18 cellular contexts compared by ENCODE assay signal in the genomic region with DNA sequence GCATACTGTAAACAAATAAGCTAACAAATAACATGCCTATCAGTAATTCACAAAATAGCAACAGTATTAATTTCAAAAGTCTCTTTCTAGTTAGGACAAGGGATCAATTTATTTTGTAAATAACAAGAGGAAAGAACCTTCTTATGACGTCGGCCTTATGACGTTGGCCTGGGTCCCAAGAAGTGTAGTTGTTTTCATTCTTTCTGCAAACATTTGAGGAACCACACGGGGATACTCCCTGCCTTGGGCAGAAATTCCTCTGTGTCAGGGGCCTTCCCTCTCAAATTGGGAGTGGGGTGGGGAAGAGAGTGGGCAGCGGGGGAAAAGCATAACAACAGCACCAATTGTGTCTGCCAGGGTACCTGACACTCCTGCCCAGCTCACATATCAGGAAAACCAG. TPM values are rescaled to one million over a fixed set of nuclear protein-coding genes. Genes with fewer than 3 reads are reported as not detected.
DNase-seq lines count a peak whose midpoint lies in the region; ATAC-seq, FAIRE-seq and TF ChIP-seq lines count a peak whose summit lies in the region.
"Had no signal": no experiment of that assay in that cellular context is flagged by ENCODE, and none has a peak within 500 bp of the region (broad histone marks: within the 10 kb centered on the region; RNA-seq: fewer than 3 reads in every experiment).

No MANE protein-coding gene starts in this region.

- intact Hi-C loops in HCT116 (cut with micrococcal nuclease) (no loop called here), HepG2 (cut with micrococcal nuclease; ENCODE audit: unreplicated experiment) (loop anchor here (10.0 kb wide), 1 partner anchor 573 kb away; no protein-coding TSS in a partner anchor), A673 (cut with micrococcal nuclease; ENCODE audit: unreplicated experiment) (no loop called here)

- H3K27me3 ChIP-seq in HCT116 (ENCODE audit: insufficient read depth, low read length) (no peaks in the 10 kb centered on the region), brain microvascular endothelial cell (replicated peaks) (no peaks in the 10 kb centered on the region), HepG2 (ENCODE audit: control insufficient read depth in 1 of 2, insufficient read depth in 2 of 2, low read length in 2 of 2) (peaks cover 0 to 3% of the 10 kb centered on the region in 2 experiments; a peak in 1 of 5 replicates), smooth muscle cell (ENCODE audit: low read depth) (no peaks in the 10 kb centered on the region), A673 (replicated peaks; ENCODE audit: insufficient read depth, low read depth, low read length, poor library complexity) (peaks cover 25% of the 10 kb centered on the region)

- H3K4me1 ChIP-seq in HCT116 (ENCODE audit: control insufficient read depth in 1 of 2, insufficient read depth in 2 of 2, low read length in 2 of 2) (peaks cover 14 to 18% of the 10 kb centered on the region in 2 experiments; a peak in 3 of 4 replicates), HepG2 (ENCODE audit: insufficient read depth, low read length) (peaks cover 44% of the 10 kb centered on the region), smooth muscle cell (ENCODE audit: low read depth) (no peaks in the 10 kb centered on the region), A673 (ENCODE audit: insufficient read depth, low read length, poor library complexity, severe bottlenecking) (no peaks in the 10 kb centered on the region)

- H4K20me1 ChIP-seq in HCT116 (ENCODE audit: insufficient read depth) (no peaks in the 10 kb centered on the region), HepG2 (ENCODE audit: insufficient read depth, low read length) (no peaks in the 10 kb centered on the region), smooth muscle cell (ENCODE audit: low read depth) (no peaks in the 10 kb centered on the region)

- FAIRE-seq in HepG2 (lab: Jason Lieb, UNC): no peak
- FAIRE-seq: RCC 7860 had no signal

- POLR2A ChIA-PET in HCT116 (lab: Charles Lee) (no interaction called here), HepG2 (lab: Yijun Ruan, JAX) (no interaction called here), A673 (lab: Charles Lee; ENCODE audit: low non-redundant PET) (no interaction called here)

- TF ChIP-seq CTCF in HCT116 (IDR thresholded peaks at IDR 0.05 in 2 of 3, conservative IDR thresholded peaks at IDR 0.05 in 1 of 3; ENCODE audit: borderline replicate concordance in 1 of 3, insufficient read depth in 1 of 3, low read depth in 2 of 3, low read length in 2 of 3) (no peak), brain microvascular endothelial cell (IDR thresholded peaks at IDR 0.05; ENCODE audit: low read depth, low read length, missing control alignments) (no peak), HepG2 (CRISPR knock-in tag; IDR thresholded peaks at IDR 0.05) (no peak), smooth muscle cell (IDR thresholded peaks at IDR 0.05; ENCODE audit: borderline replicate concordance, insufficient read depth, poor library complexity, severe bottlenecking) (no peak), A673 (conservative IDR thresholded peaks at IDR 0.05; ENCODE audit: low read depth, low read length) (no peak)

- no peaks in the 10 kb centered on the region for H3K9me2 ChIP-seq in HCT116 (ENCODE audit: insufficient read depth)

- CTCF ChIA-PET in HCT116 (lab: Charles Lee): no interaction called here
- CTCF ChIA-PET in HepG2 (lab: Yijun Ruan, JAX; ENCODE audit: low intra/inter-chr PET ratio, low total read pairs): no interaction called here
- CTCF ChIA-PET in A673 (lab: Charles Lee): no interaction called here

- H3K36me3 ChIP-seq in HCT116 (ENCODE audit: control insufficient read depth in 1 of 2, insufficient read depth in 2 of 2, low read length in 2 of 2): no peaks in the 10 kb centered on the region
- no peaks in the 10 kb centered on the region for H3K36me3 ChIP-seq in brain microvascular endothelial cell (replicated peaks)
- no peaks in the 10 kb centered on the region for H3K36me3 ChIP-seq in HepG2 (replicated peaks in 1 of 2; ENCODE audit: control insufficient read depth in 1 of 2, insufficient read depth in 2 of 2, low read length in 2 of 2)
- H3K36me3 ChIP-seq in smooth muscle cell (ENCODE audit: low read depth): no peaks in the 10 kb centered on the region
- H3K36me3 ChIP-seq in A673 (ENCODE audit: insufficient read depth, low read length, poor library complexity, severe bottlenecking): no peaks in the 10 kb centered on the region
- H3K36me3 ChIP-seq: gastroesophageal sphincter had no signal

- BruUV-seq in HCT116 (replicated peaks; lab: Mats Ljungman, UMichigan) (no TSS peak), HepG2 (replicated peaks; lab: Mats Ljungman, UMichigan) (TSS peak; percentile 69), A673 (replicated peaks; lab: Mats Ljungman, UMichigan) (no TSS peak)

- TF ChIP-seq EP300 in HepG2 (IDR thresholded peaks at IDR 0.05; ENCODE audit: low read depth in 2 of 2, low read length in 2 of 2) (no peak), HepG2 (CRISPR knock-in tag; IDR thresholded peaks at IDR 0.05; ENCODE audit: borderline replicate concordance) (no peak)

- no peaks in the 10 kb centered on the region for H3K79me2 ChIP-seq in HCT116 (ENCODE audit: insufficient read depth, low read length)
- peaks cover 11% of the 10 kb centered on the region for H3K79me2 ChIP-seq in HepG2 (ENCODE audit: insufficient read depth, low read length)
- no peaks in the 10 kb centered on the region for H3K79me2 ChIP-seq in smooth muscle cell (ENCODE audit: low read depth)

- RAD21 ChIA-PET in HCT116 (lab: Charles Lee; ENCODE audit: low non-redundant PET in 1 of 2, low total read pairs in 2 of 2, uncharacterized antibody in 2 of 2, unreplicated experiment in 2 of 2): no interaction called here

- DNase-seq in HCT116 (ENCODE audit: low read depth, low spot score): no peak
- peak; percentile 38 for DNase-seq in brain microvascular endothelial cell
- DNase-seq in HepG2 (ENCODE audit: low spot score): no peak
- DNase-seq in smooth muscle cell (lab: John Stamatoyannopoulos, UW; ENCODE audit: unreplicated experiment): no peak
- DNase-seq in A673 (ENCODE audit: low spot score): no peak
- no peak for DNase-seq in NCI-H1694 treated with DMSO at 0.1 percent for 48 hours (lab: John Stamatoyannopoulos, UW)
- no peak for DNase-seq in KBM-7
- DNase-seq: activated CD8-positive, alpha-beta T cell treated with anti-CD3 and anti-CD28 coated beads, Interleukin-2, amount 10 ng/mL, durations not matched to agents 7 days and 5 days; activated gamma-delta T cell treated with Interleukin-2 at 50 U/mL for 16 hours; cerebellar nuclear complex; HFFc6; NCI-H1105; NCI-H510A; stimulated activated CD4-positive, alpha-beta T cell treated with anti-CD3 and anti-CD28 coated beads, Interleukin-4, amount 100 ng/mL, for 1 hour; stimulated activated naive B cell treated with anti-CD40 and anti-IgM and Interleukin-4, amounts not matched to agents 10 μg/mL and 1 μg/mL and 100 μg/mL, for 72 hours had no signal

- H2AFZ ChIP-seq in HCT116 (ENCODE audit: low read depth, low read length, poor library complexity, severe bottlenecking) (no peak overlapping the region), HepG2 (ENCODE audit: low read length) (no peak overlapping the region), smooth muscle cell (ENCODE audit: low read depth) (no peak overlapping the region)

- no peak for TF ChIP-seq RAD21 in HCT116 (IDR thresholded peaks at IDR 0.05; ENCODE audit: low read depth)
- TF ChIP-seq RAD21 in HepG2 (CRISPR knock-in tag; IDR thresholded peaks at IDR 0.05): no peak

- H3K27ac ChIP-seq in HCT116 (ENCODE audit: low read depth, low read length) (no peak overlapping the region), brain microvascular endothelial cell (no peak overlapping the region), HepG2 (ENCODE audit: extremely low read length, insufficient read depth, low read length) (no peak overlapping the region), smooth muscle cell (ENCODE audit: low read depth) (no peak overlapping the region), A673 (ENCODE audit: low read depth, low read length, poor library complexity, severe bottlenecking) (no peak overlapping the region)
- H3K27ac ChIP-seq: gastroesophageal sphincter had no signal

- TF ChIP-seq POLR2A in HCT116 (IDR thresholded peaks at IDR 0.05; ENCODE audit: borderline replicate concordance, extremely low read depth, insufficient read depth, insufficient read length) (no peak), HepG2 (IDR thresholded peaks at IDR 0.05; ENCODE audit: insufficient read depth in 1 of 2, low read depth in 2 of 2, low read length in 2 of 2) (no peak)

- in situ Hi-C loops in brain microvascular endothelial cell (cut with HindIII; ENCODE audit: low pct_ligation_motif_present, low sequenced_read_pairs): no loop called here
- in situ Hi-C loops in HepG2 (cut with HindIII; ENCODE audit: extremely low pct_ligation_motif_present, low pct_unique_long_range_greater_than_20kb): no loop called here
- in situ Hi-C loops in KBM-7 (cut with MboI; ENCODE audit: low pct_unique_long_range_greater_than_20kb, low sequenced_read_pairs): loop anchor here (25.0 kb wide), 1 partner anchor 271 kb away; no protein-coding TSS in a partner anchor

- H3F3A ChIP-seq in smooth muscle cell (ENCODE audit: low read depth): peaks cover 9% of the 10 kb centered on the region

- H3K4me2 ChIP-seq in HCT116 (ENCODE audit: low read length): peak overlapping the region; percentile 82
- H3K4me2 ChIP-seq in HepG2 (ENCODE audit: low read depth, low read length): peak overlapping the region; percentile 76
- peak overlapping the region; percentile 86 for H3K4me2 ChIP-seq in smooth muscle cell

- WGBS in HepG2 (ENCODE audit: low lambda C conversion rate): 16% methylated on average over 5 of the region's 5 CpGs
- WGBS in smooth muscle cell (ENCODE audit: low lambda C conversion rate): 65% methylated on average over 5 of the region's 5 CpGs

- H3K9me3 ChIP-seq in HCT116 (ENCODE audit: control insufficient read depth in 1 of 2, insufficient read depth in 1 of 2, low read depth in 1 of 2, low read length in 2 of 2): no peaks in the 10 kb centered on the region
- H3K9me3 ChIP-seq in HepG2 (ENCODE audit: low read length): no peaks in the 10 kb centered on the region
- H3K9me3 ChIP-seq in smooth muscle cell (replicated peaks; ENCODE audit: low read depth): no peaks in the 10 kb centered on the region
- H3K9me3 ChIP-seq in A673 (ENCODE audit: low read depth, low read length, poor library complexity, severe bottlenecking): no peaks in the 10 kb centered on the region
- H3K9me3 ChIP-seq: gastroesophageal sphincter had no signal

- ATAC-seq in HCT116: no peak
- no peak for ATAC-seq in HepG2
- ATAC-seq in GM19452 (IDR thresholded peaks at IDR 0.05; ENCODE audit: unreplicated experiment): no peak
- ATAC-seq: activated CD8-positive, alpha-beta T cell treated with anti-CD3 and anti-CD28 coated beads, Interleukin-2, amount 10 ng/mL, durations not matched to agents 7 days and 5 days; gastroesophageal sphincter; stimulated activated naive B cell treated with anti-CD40 and anti-IgM and Interleukin-4, amounts not matched to agents 10 μg/mL and 1 μg/mL and 100 μg/mL, for 72 hours had no signal

- H3K9ac ChIP-seq in HCT116 (ENCODE audit: low read length): no peak overlapping the region
- peak overlapping the region; percentile 74; the same call in 1 of the 2 replicates for H3K9ac ChIP-seq in HepG2 (ENCODE audit: insufficient read depth, low read depth, low read length)
- no peak overlapping the region for H3K9ac ChIP-seq in smooth muscle cell (ENCODE audit: low read depth)

- H3K4me3 ChIP-seq in HCT116 (replicated peaks in 1 of 2; ENCODE audit: low read depth in 1 of 2, low read length in 2 of 2) (peak overlapping the region in 1 of 2 experiments; percentile 79; a peak in 2 of 4 replicates), brain microvascular endothelial cell (ENCODE audit: low read depth, low read length) (peak overlapping the region; percentile 74), HepG2 (replicated peaks in 1 of 3; ENCODE audit: insufficient read depth in 1 of 3, low read depth in 2 of 3, low read length in 3 of 3) (peak overlapping the region; percentile 71 to 81 (median 79)), smooth muscle cell (peak overlapping the region; percentile 53), A673 (ENCODE audit: low read depth, low read length, poor library complexity, severe bottlenecking) (no peak overlapping the region)

RNA-seq across cellular contexts. Expression of a gene that starts 1.3 kb away (rescaled TPM):
- total RNA-seq in HCT116 (2021; ENCODE audit: unreplicated experiment): 6.6 TPM
- 1.5 and 2.1 TPM in 2 replicates for polyA plus RNA-seq in HCT116 (2012)
- 4.6 and 4.9 TPM in 2 replicates for total RNA-seq in HepG2 (2016; rRNA removed; fragmentation: Illumina TruSeq; extraction: Trizol)
- 2.6 and 2.8 TPM in 2 replicates for total RNA-seq in HepG2 (2016; cell fraction: cytosol; rRNA removed; fragmentation: Illumina TruSeq; extraction: Trizol; ENCODE audit: low read depth)
- 4.5 and 4.9 TPM in 2 replicates for total RNA-seq in HepG2 (2016; cell fraction: insoluble cytoplasmic fraction; rRNA removed; fragmentation: Illumina TruSeq; extraction: Trizol)
- total RNA-seq in HepG2 (2016; cell fraction: membrane; rRNA removed; fragmentation: Illumina TruSeq; extraction: Trizol): 4.2 and 5.0 TPM in 2 replicates
- 6.5 and 6.9 TPM in 2 replicates for total RNA-seq in HepG2 (2016; cell fraction: nucleus; rRNA removed; fragmentation: Illumina TruSeq; extraction: Trizol)
- polyA plus RNA-seq in HepG2 (2011; rRNA removed): 10.9 and 13.3 TPM in 2 replicates
- 3.3 and 5.0 TPM in 2 replicates for polyA plus RNA-seq in HepG2 (2011; cell fraction: cytosol; rRNA removed)
- polyA plus RNA-seq in HepG2 (2011; cell fraction: nucleus; rRNA removed): 19.7 and 21.0 TPM in 2 replicates
- polyA plus RNA-seq in HepG2 (2012): 13.4 and 15.8 TPM in 2 replicates
- 2.5 and 3.0 TPM in 2 replicates for polyA plus RNA-seq in HepG2 (2016; cell fraction: cytosol; fragmentation: Illumina TruSeq; extraction: Trizol; ENCODE audit: low read depth)
- 3.8 TPM in 2 replicates for polyA plus RNA-seq in HepG2 (2016; cell fraction: insoluble cytoplasmic fraction; fragmentation: Illumina TruSeq; extraction: Trizol; ENCODE audit: low read depth)
- 2.8 and 3.0 TPM in 2 replicates for polyA plus RNA-seq in HepG2 (2016; cell fraction: membrane; fragmentation: Illumina TruSeq; extraction: Trizol; ENCODE audit: low read depth)
- 5.3 and 6.1 TPM in 2 replicates for polyA plus RNA-seq in HepG2 (2016; cell fraction: nucleus; fragmentation: Illumina TruSeq; extraction: Trizol; ENCODE audit: insufficient read depth, low read depth)
- polyA minus RNA-seq in HepG2 (2011; rRNA and poly(A)+ RNA removed; ENCODE audit: low replicate concordance): 4.1 and 5.9 TPM in 2 replicates
- 5.6 and 7.5 TPM in 2 replicates for polyA minus RNA-seq in HepG2 (2011; cell fraction: cytosol; rRNA and poly(A)+ RNA removed)
- polyA minus RNA-seq in HepG2 (2011; cell fraction: nucleus; rRNA and poly(A)+ RNA removed): 51.3 and 53.7 TPM in 2 replicates
- 6.2 and 11.3 TPM in 2 replicates for total RNA-seq in smooth muscle cell
- 4.6 and 4.8 TPM in 2 replicates for polyA plus RNA-seq in smooth muscle cell
- total RNA-seq in A673 (2021): not detected in 2 replicates
- total RNA-seq: activated CD8-positive, alpha-beta T cell treated with anti-CD3 and anti-CD28 coated beads, Interleukin-2, amount 10 ng/mL, durations not matched to agents 7 days and 5 days had no signal
